14 cellular contexts compared by ENCODE assay signal in genomic region chr12:108805136-108805535, GRCh38. TPM values are rescaled to one million over a fixed set of nuclear protein-coding genes. Genes with fewer than 3 reads are reported as not detected.
A peak's percentile ranks its signal among the peaks of the same experiment; 100 is the strongest.
DNase-seq lines count a peak whose midpoint lies in the region; ATAC-seq, FAIRE-seq and TF ChIP-seq lines count a peak whose summit lies in the region.
"Had no signal": no experiment of that assay in that cellular context is flagged by ENCODE, and none has a peak within 500 bp of the region (broad histone marks: within the 10 kb centered on the region; RNA-seq: fewer than 3 reads in every experiment).

No MANE protein-coding gene starts in this region.

- H3K4me3 Mint-ChIP-seq in neural progenitor cell, result no peak overlapping the region
- H3K4me3 Mint-ChIP-seq: B cell, immature natural killer cell had no signal

- H3K4me1 ChIP-seq in heart right ventricle (peaks cover 20 to 70% (median 48%) of the 10 kb centered on the region in 9 donors), colonic mucosa (no peaks in the 10 kb centered on the region), neural progenitor cell (peaks cover 30% of the 10 kb centered on the region), vagina (peaks cover 34% of the 10 kb centered on the region)

- peaks cover 44% of the 10 kb centered on the region for H3F3A ChIP-seq in neural progenitor cell (ENCODE audit: low read depth)

- no peaks in the 10 kb centered on the region for H3K9me3 Mint-ChIP-seq in neural progenitor cell
- H3K9me3 Mint-ChIP-seq: immature natural killer cell had no signal

- no peak overlapping the region for H2AFZ ChIP-seq in neural progenitor cell (replicated peaks)

- no peaks in the 10 kb centered on the region for H3K27me3 Mint-ChIP-seq in neural progenitor cell (ENCODE audit: insufficient read depth, low read depth)
- H3K27me3 Mint-ChIP-seq: B cell had no signal

- H3K27ac Mint-ChIP-seq in neural progenitor cell, result peak overlapping the region; percentile 90
- H3K27ac Mint-ChIP-seq: B cell had no signal

- no peak for TF ChIP-seq CTCF in heart right ventricle (IDR thresholded peaks at IDR 0.05)
- TF ChIP-seq CTCF in colonic mucosa (IDR thresholded peaks at IDR 0.05), result no peak
- no peak for TF ChIP-seq CTCF in neural progenitor cell (IDR thresholded peaks at IDR 0.05)
- TF ChIP-seq CTCF in vagina (IDR thresholded peaks at IDR 0.05), result no peak

- H3K4me2 ChIP-seq in neural progenitor cell, result no peak overlapping the region

- H3K4me3 ChIP-seq in heart right ventricle (no peak overlapping the region), colonic mucosa (no peak overlapping the region), neural progenitor cell (no peak overlapping the region), vagina (no peak overlapping the region)

- 58 to 71% methylated on average over 4 of the region's 4 CpGs for WGBS in heart right ventricle, 2 donors

- ATAC-seq in heart right ventricle (no peak), sciatic nerve (no peak)

- H3K9me3 ChIP-seq in heart right ventricle (no peaks in the 10 kb centered on the region), colonic mucosa (no peaks in the 10 kb centered on the region), neural progenitor cell (ENCODE audit: low read depth) (no peaks in the 10 kb centered on the region), vagina (no peaks in the 10 kb centered on the region)

- no peak for DNase-seq in heart right ventricle
- DNase-seq in cardiac septum (ENCODE audit: low spot score), result no peak
- no peak for DNase-seq in colonic mucosa
- DNase-seq in neural progenitor cell (ENCODE audit: low spot score), result no peak
- DNase-seq in vagina (ENCODE audit: extremely low spot score in 2 of 2), result no peak
- DNase-seq in NCI-H187 (lab: John Stamatoyannopoulos, UW), result no peak
- no peak for DNase-seq in HTR-8/SVneo (ENCODE audit: insufficient read length, low spot score)
- DNase-seq in sciatic nerve (ENCODE audit: low spot score), result no peak
- DNase-seq: activated gamma-delta T cell treated with Interleukin-2 at 50 U/mL for 16 hours, immature natural killer cell, NCI-H345 had no signal

- FAIRE-seq in HTR-8/SVneo (lab: Jason Lieb, UNC), result no peak
- FAIRE-seq: RCC 7860 had no signal

- H3K79me2 ChIP-seq in neural progenitor cell (ENCODE audit: low read depth), result no peaks in the 10 kb centered on the region

- H3K4me1 Mint-ChIP-seq in neural progenitor cell, result peaks cover 60% of the 10 kb centered on the region

- intact Hi-C loops in heart right ventricle (cut with DNase I) (loop anchor here in 6 of 10 donors (2.0 to 10.0 kb wide), 9 partner anchors 50 to 290 kb away; partner anchors contain the start of genes SSH1 (in 3 of the 6), ALKBH2 (in 1 of the 6), ISCU (in 1 of the 6) and SART3 (in 1 of the 6)), cardiac septum (cut with DNase I) (loop anchor here (5.0 to 10.0 kb wide), 2 partner anchors 142 to 290 kb away; partner anchors contain the start of genes ALKBH2 and UNG), colonic mucosa (cut with DNase I) (loop anchor here (10.0 kb wide), 1 partner anchor 240 kb away; the partner anchor contains the start of genes ISCU and SART3), vagina (cut with DNase I) (loop anchor here (2.0 to 10.0 kb wide), 2 partner anchors 50 to 140 kb away; partner anchors contain the start of gene SSH1), sciatic nerve (cut with DNase I) (no loop called here)

- H3K27ac ChIP-seq in heart right ventricle, result peak overlapping the region; percentile 71 to 91 (median 87)
- H3K27ac ChIP-seq in colonic mucosa, result peak overlapping the region; percentile 54
- peak overlapping the region; percentile 36 for H3K27ac ChIP-seq in neural progenitor cell
- peak overlapping the region; percentile 89 for H3K27ac ChIP-seq in vagina
- H3K27ac ChIP-seq: VCaP had no signal

- H3K27me3 ChIP-seq in heart right ventricle (no peaks in the 10 kb centered on the region), colonic mucosa (no peaks in the 10 kb centered on the region), neural progenitor cell (no peaks in the 10 kb centered on the region), vagina (no peaks in the 10 kb centered on the region)

- H3K9ac ChIP-seq in colonic mucosa (ENCODE audit: low read depth in 2 of 2, low read length in 2 of 2) (no peak overlapping the region), neural progenitor cell (no peak overlapping the region)

- no peak for TF ChIP-seq POLR2A in vagina (IDR thresholded peaks at IDR 0.05)

- peaks cover 29% of the 10 kb centered on the region for H3K36me3 Mint-ChIP-seq in neural progenitor cell

- peaks cover 0 to 98% (median 46%) of the 10 kb centered on the region in 9 donors for H3K36me3 ChIP-seq in heart right ventricle
- H3K36me3 ChIP-seq in colonic mucosa, result no peaks in the 10 kb centered on the region
- peaks cover 3% of the 10 kb centered on the region for H3K36me3 ChIP-seq in neural progenitor cell
- H3K36me3 ChIP-seq in vagina, result peaks cover 0 to 40% of the 10 kb centered on the region in 2 donors

- H4K20me1 ChIP-seq in neural progenitor cell (ENCODE audit: low read depth), result no peaks in the 10 kb centered on the region

RNA-seq across cellular contexts. Expression of gene SSH1, which starts 52.2 kb away (rescaled TPM):
- 10 to 100 TPM; 28.4 to 48.7 (median 35.1) TPM for total RNA-seq in heart right ventricle
- polyA plus RNA-seq in heart right ventricle, result 1 to 10 TPM; 4.2 to 7.5 TPM
- total RNA-seq in cardiac septum, result 50.6 TPM
- total RNA-seq in colonic mucosa, result 10 to 100 TPM; 22.5 to 29.1 TPM
- 8.4 and 10.2 TPM in 2 replicates for total RNA-seq in neural progenitor cell (ENCODE audit: low replicate concordance)
- total RNA-seq in vagina, result 38.1 TPM
- 74.3 TPM for total RNA-seq in sciatic nerve

Comparison
In these comparisons a context has a peak if more than half of its experiments do, and no peak if none do; other contexts are left out.
1. H3K27ac ChIP-seq: peak in every context shown above with its lines; median percentile 89 in vagina; 87 in heart right ventricle; 54 in colonic mucosa; 36 in neural progenitor cell.